In genomic region chr1:9593147-9593491, GRCh38 we compare ENCODE assay signal across 12 cellular contexts. TPM values are rescaled to one million over a fixed set of nuclear protein-coding genes. Genes with fewer than 3 reads are reported as not detected.
DNase-seq lines count a peak whose midpoint lies in the region; ATAC-seq, FAIRE-seq and TF ChIP-seq lines count a peak whose summit lies in the region.
"Had no signal": no experiment of that assay in that cellular context is flagged by ENCODE, and none has a peak within 500 bp of the region (broad histone marks: within the 10 kb centered on the region; RNA-seq: fewer than 3 reads in every experiment).

No MANE protein-coding gene starts in this region.

- CTCF ChIA-PET in K562 (lab: Yijun Ruan, JAX; ENCODE audit: low intra/inter-chr PET ratio) = no interaction called here

- peaks cover 2% of the 10 kb centered on the region for H3K36me3 Mint-ChIP-seq in activated naive CD8-positive, alpha-beta T cell treated with anti-CD3 and anti-CD28 coated beads, Interleukin-2, amount 10 ng/mL, durations not matched to agents 7 days and 5 days
- H3K36me3 Mint-ChIP-seq in activated naive CD8-positive, alpha-beta T cell treated with anti-CD3 and anti-CD28 coated beads for 36 hours = peaks cover 14% of the 10 kb centered on the region
- H3K36me3 Mint-ChIP-seq in stimulated activated naive B cell treated with anti-CD40 and anti-IgM and Interleukin-4, amounts not matched to agents 10 μg/mL and 1 μg/mL and 100 μg/mL, for 72 hours = peaks cover 12 to 27% of the 10 kb centered on the region in 2 donors

- peaks cover 23% of the 10 kb centered on the region for H3K4me1 Mint-ChIP-seq in activated naive CD8-positive, alpha-beta T cell treated with anti-CD3 and anti-CD28 coated beads, Interleukin-2, amount 10 ng/mL, durations not matched to agents 7 days and 5 days
- peaks cover 28% of the 10 kb centered on the region for H3K4me1 Mint-ChIP-seq in activated naive CD8-positive, alpha-beta T cell treated with anti-CD3 and anti-CD28 coated beads for 36 hours
- peaks cover 30 to 64% of the 10 kb centered on the region in 2 donors for H3K4me1 Mint-ChIP-seq in stimulated activated naive B cell treated with anti-CD40 and anti-IgM and Interleukin-4, amounts not matched to agents 10 μg/mL and 1 μg/mL and 100 μg/mL, for 72 hours

- peaks cover 60% of the 10 kb centered on the region for H4K20me1 ChIP-seq in K562 (replicated peaks; ENCODE audit: control insufficient read depth, insufficient read depth, low read length)

- no peak overlapping the region for H3K4me3 ChIP-seq in K562
- H3K4me3 ChIP-seq in lower lobe of right lung = no peak overlapping the region
- H3K4me3 ChIP-seq: tibial artery had no signal

- POLR2A ChIA-PET in activated naive CD8-positive, alpha-beta T cell treated with anti-CD3 and anti-CD28 coated beads, Interleukin-2, amount 10 ng/mL, durations not matched to agents 7 days and 5 days (lab: Charles Lee) = no interaction called here
- POLR2A ChIA-PET in K562 (lab: Yijun Ruan, JAX) = interaction anchor here (0.6 to 2.0 kb wide), 7 partner anchors 8 to 350 kb away, joined by 3 to 10 read pairs (median 4); partner anchors contain the start of genes LZIC, NMNAT1 and SLC25A33

- no peak for TF ChIP-seq EP300 in K562 (IDR thresholded peaks at IDR 0.05; ENCODE audit: low read length)

- H3K4me2 ChIP-seq in K562 (ENCODE audit: insufficient read depth, low read length) = no peak overlapping the region

- peaks cover 72% of the 10 kb centered on the region for H3K79me2 ChIP-seq in K562 (ENCODE audit: control insufficient read depth, insufficient read depth, low read length)

- 30% methylated on average over 8 of the region's 9 CpGs for WGBS in K562 (ENCODE audit: insufficient coverage, low coverage, missing lambda C conversion rate)

- TF ChIP-seq CTCF in K562 (IDR thresholded peaks at IDR 0.05 in 2 of 3, conservative IDR thresholded peaks at IDR 0.05 in 1 of 3; ENCODE audit: insufficient read depth in 2 of 3, low read depth in 1 of 3, low read length in 3 of 3) (no peak), lower lobe of right lung (IDR thresholded peaks at IDR 0.05) (no peak)

- in situ Hi-C loops in K562 (cut with MboI) = no loop called here

- no peak for ATAC-seq in activated naive CD8-positive, alpha-beta T cell treated with anti-CD3 and anti-CD28 coated beads, Interleukin-2, amount 10 ng/mL, durations not matched to agents 7 days and 5 days (ENCODE audit: low read depth)
- ATAC-seq in K562 (no peak), lower lobe of right lung (no peak), GM18907 (IDR thresholded peaks at IDR 0.05; ENCODE audit: unreplicated experiment) (no peak)
- ATAC-seq in stimulated activated naive B cell treated with anti-CD40 and anti-IgM and Interleukin-4, amounts not matched to agents 10 μg/mL and 1 μg/mL and 100 μg/mL, for 72 hours (replicated peaks) = no peak
- ATAC-seq: activated CD4-positive, CD25-positive, alpha-beta regulatory T cell treated with anti-CD3 and anti-CD28 coated beads, Interleukin-2, amount 50 U/mL, for 24 hours had no signal

- TF ChIP-seq RAD21 in K562 (CRISPR knock-in tag; conservative IDR thresholded peaks at IDR 0.05 in 1 of 2, IDR thresholded peaks at IDR 0.05 in 1 of 2) = no peak

- intact Hi-C loops in K562 (cut with micrococcal nuclease) = no loop called here
- intact Hi-C loops in lower lobe of right lung (cut with DNase I) = no loop called here

- no peaks in the 10 kb centered on the region for H3K9me3 Mint-ChIP-seq in activated naive CD8-positive, alpha-beta T cell treated with anti-CD3 and anti-CD28 coated beads, Interleukin-2, amount 10 ng/mL, durations not matched to agents 7 days and 5 days
- H3K9me3 Mint-ChIP-seq in activated naive CD8-positive, alpha-beta T cell treated with anti-CD3 and anti-CD28 coated beads for 36 hours = no peaks in the 10 kb centered on the region
- no peaks in the 10 kb centered on the region for H3K9me3 Mint-ChIP-seq in stimulated activated naive B cell treated with anti-CD40 and anti-IgM and Interleukin-4, amounts not matched to agents 10 μg/mL and 1 μg/mL and 100 μg/mL, for 72 hours

- DNase-seq in activated naive CD8-positive, alpha-beta T cell treated with anti-CD3 and anti-CD28 coated beads, Interleukin-2, amount 10 ng/mL, durations not matched to agents 7 days and 5 days = no peak
- DNase-seq in activated naive CD8-positive, alpha-beta T cell treated with anti-CD3 and anti-CD28 coated beads for 36 hours = no peak
- DNase-seq in K562 (ENCODE audit: extremely low read depth in 1 of 4, low spot score in 3 of 4) (no peak), lower lobe of right lung (no peak), substantia nigra (lab: John Stamatoyannopoulos, UW) (no peak)
- DNase-seq in stimulated activated naive B cell treated with anti-CD40 and anti-IgM and Interleukin-4, amounts not matched to agents 10 μg/mL and 1 μg/mL and 100 μg/mL, for 72 hours = no peak
- DNase-seq in stimulated activated CD4-positive, alpha-beta T cell treated with anti-CD3 and anti-CD28 coated beads, Interleukin-15, amount 100 ng/mL, for 24 hours = no peak
- DNase-seq: DMS79, NCI-H1048 had no signal

- no peak overlapping the region for H3K4me3 Mint-ChIP-seq in activated naive CD8-positive, alpha-beta T cell treated with anti-CD3 and anti-CD28 coated beads, Interleukin-2, amount 10 ng/mL, durations not matched to agents 7 days and 5 days
- no peak overlapping the region for H3K4me3 Mint-ChIP-seq in activated naive CD8-positive, alpha-beta T cell treated with anti-CD3 and anti-CD28 coated beads for 36 hours
- H3K4me3 Mint-ChIP-seq in stimulated activated naive B cell treated with anti-CD40 and anti-IgM and Interleukin-4, amounts not matched to agents 10 μg/mL and 1 μg/mL and 100 μg/mL, for 72 hours = peak overlapping the region in 1 of 2 donors; percentile 10

- peak overlapping the region; percentile 21; the same call in 1 of the 3 replicates for H3K27ac ChIP-seq in K562 (ENCODE audit: extremely low read depth, low read depth, low read length)
- peak overlapping the region; percentile 18 for H3K27ac ChIP-seq in lower lobe of right lung
- H3K27ac ChIP-seq in substantia nigra (ENCODE audit: low read depth, low read length, poor library complexity, severe bottlenecking) = peak overlapping the region; percentile 49
- H3K27ac ChIP-seq: tibial artery had no signal

- no peaks in the 10 kb centered on the region for H3K27me3 ChIP-seq in K562 (ENCODE audit: control insufficient read depth in 2 of 2, insufficient read depth in 2 of 2, low read length in 2 of 2)
- H3K27me3 ChIP-seq in lower lobe of right lung (ENCODE audit: low read depth) = no peaks in the 10 kb centered on the region
- H3K27me3 ChIP-seq: tibial artery had no signal

- H3K36me3 ChIP-seq in K562 (ENCODE audit: control insufficient read depth, insufficient read depth, low read length) (peaks cover 57% of the 10 kb centered on the region; the same call in 2 of the 3 replicates), lower lobe of right lung (peaks cover 11% of the 10 kb centered on the region)

- H3K9ac ChIP-seq in K562 (ENCODE audit: insufficient read depth in 1 of 2, low read depth in 2 of 2, low read length in 2 of 2) = peak overlapping the region in 1 of 2 experiments; percentile 88; a peak in 2 of 4 replicates

- H2AFZ ChIP-seq in K562 (ENCODE audit: low read depth, low read length) = no peak overlapping the region

- H3K9me3 ChIP-seq in K562 (replicated peaks; ENCODE audit: control insufficient read depth, insufficient read depth, low read depth, low read length) (no peaks in the 10 kb centered on the region), lower lobe of right lung (no peaks in the 10 kb centered on the region)
- H3K9me3 ChIP-seq: tibial artery had no signal

- peak overlapping the region; percentile 65 for H3K27ac Mint-ChIP-seq in activated naive CD8-positive, alpha-beta T cell treated with anti-CD3 and anti-CD28 coated beads, Interleukin-2, amount 10 ng/mL, durations not matched to agents 7 days and 5 days
- no peak overlapping the region for H3K27ac Mint-ChIP-seq in activated naive CD8-positive, alpha-beta T cell treated with anti-CD3 and anti-CD28 coated beads for 36 hours
- no peak overlapping the region for H3K27ac Mint-ChIP-seq in stimulated activated naive B cell treated with anti-CD40 and anti-IgM and Interleukin-4, amounts not matched to agents 10 μg/mL and 1 μg/mL and 100 μg/mL, for 72 hours

- FAIRE-seq in K562 (lab: Jason Lieb, UNC) = no peak

- BruUV-seq in K562 (replicated peaks; lab: Mats Ljungman, UMichigan) = no TSS peak

- no peak for TF ChIP-seq POLR2A in K562 (conservative IDR thresholded peaks at IDR 0.05)

- H3K27me3 Mint-ChIP-seq in activated naive CD8-positive, alpha-beta T cell treated with anti-CD3 and anti-CD28 coated beads, Interleukin-2, amount 10 ng/mL, durations not matched to agents 7 days and 5 days = no peaks in the 10 kb centered on the region
- no peaks in the 10 kb centered on the region for H3K27me3 Mint-ChIP-seq in activated naive CD8-positive, alpha-beta T cell treated with anti-CD3 and anti-CD28 coated beads for 36 hours
- H3K27me3 Mint-ChIP-seq in stimulated activated naive B cell treated with anti-CD40 and anti-IgM and Interleukin-4, amounts not matched to agents 10 μg/mL and 1 μg/mL and 100 μg/mL, for 72 hours = no peaks in the 10 kb centered on the region

- peaks cover 28% of the 10 kb centered on the region for H3K9me1 ChIP-seq in K562 (ENCODE audit: control insufficient read depth, insufficient read depth, low read length)

- H3K4me1 ChIP-seq in K562 (replicated peaks in 1 of 2; ENCODE audit: control insufficient read depth in 2 of 2, insufficient read depth in 2 of 2, low read length in 2 of 2) (peaks cover 34 to 83% of the 10 kb centered on the region in 2 experiments), lower lobe of right lung (peaks cover 33% of the 10 kb centered on the region)

RNA-seq across cellular contexts. Expression of gene TMEM201, which starts 4.4 kb away (rescaled TPM):
- 10 to 100 TPM; 16.1 TPM for total RNA-seq in activated naive CD8-positive, alpha-beta T cell treated with anti-CD3 and anti-CD28 coated beads, Interleukin-2, amount 10 ng/mL, durations not matched to agents 7 days and 5 days
- total RNA-seq in activated naive CD8-positive, alpha-beta T cell treated with anti-CD3 and anti-CD28 coated beads for 36 hours = 10 to 100 TPM; 31.6 to 32.2 TPM
- total RNA-seq in K562 (2011; cell fraction: chromatin; rRNA removed; ENCODE audit: low replicate concordance) = 31.6 and 91.3 TPM in 2 replicates
- 68.6 and 78.7 TPM in 2 replicates for total RNA-seq in K562 (2011; cell fraction: nucleolus; rRNA removed)
- total RNA-seq in K562 (2011; cell fraction: nucleoplasm; rRNA removed) = 48.5 and 50.3 TPM in 2 replicates
- total RNA-seq in K562 (2014; rRNA removed) = 9.0 and 16.5 TPM in 2 replicates
- total RNA-seq in K562 (2014; rRNA removed; fragmentation: Illumina TruSeq; extraction: Trizol) = 1.9 and 3.0 TPM in 2 replicates
- 7.4 and 9.0 TPM in 2 replicates for total RNA-seq in K562 (2015; rRNA removed; fragmentation: Illumina TruSeq; extraction: Trizol)
- 48.8 and 51.3 TPM in 2 replicates for total RNA-seq in K562 (2021)
- polyA plus RNA-seq in K562 (2011; rRNA removed) = 2.3 and 3.9 TPM in 2 replicates
- 3.0 and 6.9 TPM in 2 replicates for polyA plus RNA-seq in K562 (2011; cell fraction: cytosol; rRNA removed)
- 15.1 and 27.9 TPM in 2 replicates for polyA plus RNA-seq in K562 (2011; cell fraction: nucleus; rRNA removed)
- polyA plus RNA-seq in K562 (2012) = 18.3 and 22.2 TPM in 2 replicates
- 10.3 and 24.1 TPM in 2 replicates for polyA plus RNA-seq in K562 (2014; fragmentation: Illumina TruSeq; extraction: Trizol)
- polyA plus RNA-seq in K562 (2014; fragmentation: Nextera tagmentation; extraction: Ambion mirVana) = under 1 TPM; 0.42 to 0.46 TPM
- polyA plus RNA-seq in K562 (2014; rRNA removed) = 14.7 and 15.4 TPM in 2 replicates
- polyA minus RNA-seq in K562 (2011; rRNA and poly(A)+ RNA removed) = 2.8 and 4.0 TPM in 2 replicates
- 15.2 and 18.0 TPM in 2 replicates for polyA minus RNA-seq in K562 (2011; cell fraction: cytosol; rRNA and poly(A)+ RNA removed)
- 19.2 and 21.4 TPM in 2 replicates for polyA minus RNA-seq in K562 (2011; cell fraction: nucleus; rRNA and poly(A)+ RNA removed)
- total RNA-seq in lower lobe of right lung = 8.2 TPM

RNA-seq across cellular contexts. Expression of gene SLC25A33, which starts 53.9 kb away (rescaled TPM):
- 1 to 10 TPM; 3.3 to 3.9 TPM for total RNA-seq in activated naive CD8-positive, alpha-beta T cell treated with anti-CD3 and anti-CD28 coated beads, Interleukin-2, amount 10 ng/mL, durations not matched to agents 7 days and 5 days
- total RNA-seq in activated naive CD8-positive, alpha-beta T cell treated with anti-CD3 and anti-CD28 coated beads for 36 hours = 10 to 100 TPM; 11.1 to 13.2 TPM
- total RNA-seq in K562 (2011; cell fraction: chromatin; rRNA removed; ENCODE audit: low replicate concordance) = 13.1 and 13.7 TPM in 2 replicates
- total RNA-seq in K562 (2011; cell fraction: nucleolus; rRNA removed) = 11.7 and 12.3 TPM in 2 replicates
- total RNA-seq in K562 (2011; cell fraction: nucleoplasm; rRNA removed) = 13.1 and 21.5 TPM in 2 replicates
- total RNA-seq in K562 (2014; rRNA removed) (22.7 and 23.5 TPM in 2 replicates), K562 (2014; rRNA removed; fragmentation: Illumina TruSeq; extraction: Trizol) (23.5 and 24.2 TPM in 2 replicates), K562 (2015; rRNA removed; fragmentation: Illumina TruSeq; extraction: Trizol) (17.6 and 19.2 TPM in 2 replicates), K562 (2021) (20.7 and 20.9 TPM in 2 replicates), lower lobe of right lung (3.9 TPM)
- polyA plus RNA-seq in K562 (2011; rRNA removed) (11.9 and 14.9 TPM in 2 replicates), K562 (2014; fragmentation: Illumina TruSeq; extraction: Trizol) (15.3 and 16.5 TPM in 2 replicates), K562 (2014; fragmentation: Nextera tagmentation; extraction: Ambion mirVana) (1 to 10 TPM; 3.2 to 6.4 TPM), K562 (2014; rRNA removed) (17.5 and 21.6 TPM in 2 replicates)
- 10.0 and 13.1 TPM in 2 replicates for polyA plus RNA-seq in K562 (2011; cell fraction: cytosol; rRNA removed)
- 6.2 and 7.7 TPM in 2 replicates for polyA plus RNA-seq in K562 (2011; cell fraction: nucleus; rRNA removed)
- polyA plus RNA-seq in K562 (2012) = 10.1 and 13.7 TPM in 2 replicates
- 11.2 and 12.4 TPM in 2 replicates for polyA minus RNA-seq in K562 (2011; rRNA and poly(A)+ RNA removed)
- 8.6 and 9.5 TPM in 2 replicates for polyA minus RNA-seq in K562 (2011; cell fraction: cytosol; rRNA and poly(A)+ RNA removed)
- 4.7 and 5.8 TPM in 2 replicates for polyA minus RNA-seq in K562 (2011; cell fraction: nucleus; rRNA and poly(A)+ RNA removed)

RNA-seq across cellular contexts. Expression of gene PIK3CD, which starts 58.4 kb away (rescaled TPM):
- total RNA-seq in activated naive CD8-positive, alpha-beta T cell treated with anti-CD3 and anti-CD28 coated beads, Interleukin-2, amount 10 ng/mL, durations not matched to agents 7 days and 5 days = 100 to 1,000 TPM; 250 TPM
- 100 to 1,000 TPM; 131 to 134 TPM for total RNA-seq in activated naive CD8-positive, alpha-beta T cell treated with anti-CD3 and anti-CD28 coated beads for 36 hours
- total RNA-seq in K562 (2011; cell fraction: chromatin; rRNA removed; ENCODE audit: low replicate concordance) = 17.5 and 44.3 TPM in 2 replicates
- 32.4 and 33.3 TPM in 2 replicates for total RNA-seq in K562 (2011; cell fraction: nucleolus; rRNA removed)
- 16.6 and 20.1 TPM in 2 replicates for total RNA-seq in K562 (2011; cell fraction: nucleoplasm; rRNA removed)
- total RNA-seq in K562 (2014; rRNA removed) (7.4 and 15.2 TPM in 2 replicates), K562 (2014; rRNA removed; fragmentation: Illumina TruSeq; extraction: Trizol) (4.4 and 5.1 TPM in 2 replicates), K562 (2015; rRNA removed; fragmentation: Illumina TruSeq; extraction: Trizol) (7.2 and 8.2 TPM in 2 replicates), K562 (2021) (19.5 and 20.8 TPM in 2 replicates), lower lobe of right lung (28.3 TPM)
- polyA plus RNA-seq in K562 (2011; rRNA removed) (5.6 and 14.8 TPM in 2 replicates), K562 (2014; fragmentation: Illumina TruSeq; extraction: Trizol) (9.5 and 12.5 TPM in 2 replicates), K562 (2014; fragmentation: Nextera tagmentation; extraction: Ambion mirVana) (1 to 10 TPM; 1.8 to 2.0 TPM), K562 (2014; rRNA removed) (10.8 and 11.1 TPM in 2 replicates)
- polyA plus RNA-seq in K562 (2011; cell fraction: cytosol; rRNA removed) = 8.3 and 11.4 TPM in 2 replicates
- 24.4 and 38.0 TPM in 2 replicates for polyA plus RNA-seq in K562 (2011; cell fraction: nucleus; rRNA removed)
- polyA plus RNA-seq in K562 (2012) = 11.3 and 21.5 TPM in 2 replicates
- 5.2 and 8.9 TPM in 2 replicates for polyA minus RNA-seq in K562 (2011; rRNA and poly(A)+ RNA removed)
- 7.1 and 15.0 TPM in 2 replicates for polyA minus RNA-seq in K562 (2011; cell fraction: cytosol; rRNA and poly(A)+ RNA removed)
- polyA minus RNA-seq in K562 (2011; cell fraction: nucleus; rRNA and poly(A)+ RNA removed) = 12.5 and 24.8 TPM in 2 replicates
